In genomic region chr12:79687711-79688270, GRCh38 we compare ENCODE assay signal across 8 cellular contexts. TPM values are rescaled to one million over a fixed set of nuclear protein-coding genes. Genes with fewer than 3 reads are reported as not detected.
DNase-seq lines count a peak whose midpoint lies in the region; ATAC-seq and TF ChIP-seq lines count a peak whose summit lies in the region.

No MANE protein-coding gene starts in this region.

- peak overlapping the region in 2 of 4 donors; percentile 96 to 97 for H3K27ac ChIP-seq in esophagus squamous epithelium
- no peak overlapping the region for H3K27ac ChIP-seq in parathyroid adenoma

- 22 to 31% methylated on average over 3 of the region's 3 CpGs for WGBS in esophagus squamous epithelium, 2 donors

- H3K79me2 ChIP-seq in parathyroid adenoma: peaks cover 43% of the 10 kb centered on the region

- H3K4me3 ChIP-seq in GM06990 (replicated peaks; ENCODE audit: low read depth, low read length) (peak overlapping the region; percentile 89), esophagus squamous epithelium (peak overlapping the region in 3 of 4 donors; percentile 76 to 96 (median 93)), parathyroid adenoma (ENCODE audit: low read depth, low read length) (peak overlapping the region; percentile 92)

- H3K4me2 ChIP-seq in parathyroid adenoma (ENCODE audit: low read length): peak overlapping the region; percentile 78

- intact Hi-C loops in esophagus squamous epithelium (cut with DNase I): no loop called here

- H3K9ac ChIP-seq in parathyroid adenoma: no peak overlapping the region

- DNase-seq in GM06990 (ENCODE audit: extremely low read depth, insufficient read length) (no peak), NCI-H69 (lab: John Stamatoyannopoulos, UW) (peak; percentile 35), esophagus squamous epithelium (lab: John Stamatoyannopoulos, UW) (no peak), NCI-H2029 treated with DMSO at 0.1 percent for 48 hours (lab: John Stamatoyannopoulos, UW) (no peak), COLO829 (ENCODE audit: low spot score) (no peak)
- DNase-seq in activated CD4-positive, alpha-beta T cell treated with anti-CD3 and anti-CD28 coated beads, Interleukin-2, amount 50 U/mL, for 48 hours: no peak

- TF ChIP-seq CTCF in GM06990 (IDR thresholded peaks at IDR 0.05; ENCODE audit: insufficient read depth, low read length, poor library complexity, severe bottlenecking) (no peak), esophagus squamous epithelium (IDR thresholded peaks at IDR 0.05) (no peak), parathyroid adenoma (IDR thresholded peaks at IDR 0.05) (no peak)

- peaks cover 5 to 84% (median 8%) of the 10 kb centered on the region in 3 donors for H3K4me1 ChIP-seq in esophagus squamous epithelium
- H3K4me1 ChIP-seq in parathyroid adenoma: peaks cover 22% of the 10 kb centered on the region

- no peak overlapping the region for H2AFZ ChIP-seq in parathyroid adenoma

- no peaks in the 10 kb centered on the region for H3K9me3 ChIP-seq in esophagus squamous epithelium
- no peaks in the 10 kb centered on the region for H3K9me3 ChIP-seq in parathyroid adenoma (ENCODE audit: control insufficient read depth, low read length)

- H3K36me3 ChIP-seq in GM06990 (ENCODE audit: control insufficient read depth, insufficient read depth, low read length) (no peaks in the 10 kb centered on the region), esophagus squamous epithelium (no peaks in the 10 kb centered on the region), parathyroid adenoma (ENCODE audit: control insufficient read depth, insufficient read depth, low read length) (no peaks in the 10 kb centered on the region)

- no peak for ATAC-seq in GM21723 (IDR thresholded peaks at IDR 0.05; ENCODE audit: unreplicated experiment)

- H3K27me3 ChIP-seq in GM06990 (replicated peaks; ENCODE audit: control insufficient read depth, insufficient read depth, low read length): no peaks in the 10 kb centered on the region
- H3K27me3 ChIP-seq in esophagus squamous epithelium: peaks cover 0 to 17% (median 0%) of the 10 kb centered on the region in 4 donors
- H3K27me3 ChIP-seq in parathyroid adenoma (ENCODE audit: control insufficient read depth, insufficient read depth, low read length): no peaks in the 10 kb centered on the region

- no peak for TF ChIP-seq POLR2A in esophagus squamous epithelium (IDR thresholded peaks at IDR 0.05)

RNA-seq across cellular contexts. Expression of gene PAWR, which starts 3.0 kb away (rescaled TPM):
- total RNA-seq in esophagus squamous epithelium: 10 to 100 TPM; 44.3 to 67.3 (median 48.5) TPM
